ENCODE assay signal across 17 cellular contexts in genomic region chr16:56436258-56436657, GRCh38. TPM values are rescaled to one million over a fixed set of nuclear protein-coding genes. Genes with fewer than 3 reads are reported as not detected.
DNase-seq lines count a peak whose midpoint lies in the region; ATAC-seq and TF ChIP-seq lines count a peak whose summit lies in the region.
"Had no signal": no experiment of that assay in that cellular context is flagged by ENCODE, and none has a peak within 500 bp of the region (broad histone marks: within the 10 kb centered on the region; RNA-seq: fewer than 3 reads in every experiment).

No MANE protein-coding gene starts in this region.

- no peaks in the 10 kb centered on the region for H3K79me2 ChIP-seq in mesendoderm (ENCODE audit: control insufficient read depth, insufficient read depth, low read length)

- no peak overlapping the region for H2BK120ac ChIP-seq in mesendoderm (ENCODE audit: low read depth, low read length)

- H3K23ac ChIP-seq in mesendoderm (ENCODE audit: low read length) = no peak overlapping the region

- H3K36me3 Mint-ChIP-seq in activated CD8-positive, alpha-beta T cell treated with anti-CD3 and anti-CD28 coated beads for 36 hours (ENCODE audit: low read depth) = peaks cover 41% of the 10 kb centered on the region
- peaks cover 59% of the 10 kb centered on the region for H3K36me3 Mint-ChIP-seq in activated CD8-positive, alpha-beta T cell treated with anti-CD3 and anti-CD28 coated beads, Interleukin-2, amount 10 ng/mL, durations not matched to agents 7 days and 5 days (ENCODE audit: low read depth)
- H3K36me3 Mint-ChIP-seq in CD4-positive, alpha-beta T cell (ENCODE audit: low read depth) = peaks cover 80% of the 10 kb centered on the region

- intact Hi-C loops in activated CD8-positive, alpha-beta T cell treated with anti-CD3 and anti-CD28 coated beads for 36 hours (cut with micrococcal nuclease) = no loop called here
- intact Hi-C loops in CD4-positive, alpha-beta T cell (cut with DNase I, micrococcal nuclease) = no loop called here
- intact Hi-C loops in spleen (cut with DNase I; ENCODE audit: low total_unique reads) = no loop called here

- no peak overlapping the region for H3K18ac ChIP-seq in mesendoderm (ENCODE audit: low read length)

- H3K4me1 Mint-ChIP-seq in activated CD8-positive, alpha-beta T cell treated with anti-CD3 and anti-CD28 coated beads for 36 hours (ENCODE audit: low read depth) = peaks cover 2% of the 10 kb centered on the region
- H3K4me1 Mint-ChIP-seq in activated CD8-positive, alpha-beta T cell treated with anti-CD3 and anti-CD28 coated beads, Interleukin-2, amount 10 ng/mL, durations not matched to agents 7 days and 5 days (ENCODE audit: low read depth) = no peaks in the 10 kb centered on the region
- H3K4me1 Mint-ChIP-seq in CD4-positive, alpha-beta T cell (ENCODE audit: low read depth) = peaks cover 6% of the 10 kb centered on the region

- H4K5ac ChIP-seq in mesendoderm (ENCODE audit: low read length) = no peak overlapping the region

- peak overlapping the region; percentile 38 for H3K27ac Mint-ChIP-seq in activated CD8-positive, alpha-beta T cell treated with anti-CD3 and anti-CD28 coated beads for 36 hours
- H3K27ac Mint-ChIP-seq in activated CD8-positive, alpha-beta T cell treated with anti-CD3 and anti-CD28 coated beads, Interleukin-2, amount 10 ng/mL, durations not matched to agents 7 days and 5 days = no peak overlapping the region
- peak overlapping the region; percentile 0 for H3K27ac Mint-ChIP-seq in CD4-positive, alpha-beta T cell
- H3K27ac Mint-ChIP-seq: HFFc6 had no signal

- no peaks in the 10 kb centered on the region for H3K9me3 Mint-ChIP-seq in activated CD8-positive, alpha-beta T cell treated with anti-CD3 and anti-CD28 coated beads for 36 hours
- H3K9me3 Mint-ChIP-seq in activated CD8-positive, alpha-beta T cell treated with anti-CD3 and anti-CD28 coated beads, Interleukin-2, amount 10 ng/mL, durations not matched to agents 7 days and 5 days (ENCODE audit: insufficient read depth) = no peaks in the 10 kb centered on the region
- no peaks in the 10 kb centered on the region for H3K9me3 Mint-ChIP-seq in CD4-positive, alpha-beta T cell
- H3K9me3 Mint-ChIP-seq: CD4-positive, alpha-beta memory T cell; HFFc6 had no signal

- H2AK5ac ChIP-seq in mesendoderm (ENCODE audit: low read length) = no peak overlapping the region

- H3K4me3 ChIP-seq in mesendoderm (ENCODE audit: low read length) (no peak overlapping the region), spleen (no peak overlapping the region)
- H3K4me3 ChIP-seq: GM23248 had no signal

- POLR2A ChIA-PET in activated CD8-positive, alpha-beta T cell treated with anti-CD3 and anti-CD28 coated beads for 36 hours (lab: Charles Lee) = no interaction called here
- POLR2A ChIA-PET in activated CD8-positive, alpha-beta T cell treated with anti-CD3 and anti-CD28 coated beads, Interleukin-2, amount 10 ng/mL, durations not matched to agents 7 days and 5 days (lab: Charles Lee) = interaction anchor here (1.3 kb wide), 1 partner anchor 15 kb away, joined by 4 read pairs; the partner anchor contains the start of genes NUDT21 and OGFOD1
- POLR2A ChIA-PET in CD4-positive, alpha-beta T cell (lab: Charles Lee) = no interaction called here

- H3K56ac ChIP-seq in mesendoderm (ENCODE audit: low read length) = no peak overlapping the region

- H3K36me3 ChIP-seq in mesendoderm (ENCODE audit: control insufficient read depth, insufficient read depth, low read length) (no peaks in the 10 kb centered on the region), spleen (peaks cover 0 to 98% (median 57%) of the 10 kb centered on the region in 6 donors)

- no peak overlapping the region for H3K4me2 ChIP-seq in mesendoderm (ENCODE audit: low read length)

- no peak for ATAC-seq in activated CD8-positive, alpha-beta T cell treated with anti-CD3 and anti-CD28 coated beads for 36 hours
- ATAC-seq in activated CD8-positive, alpha-beta T cell treated with anti-CD3 and anti-CD28 coated beads, Interleukin-2, amount 10 ng/mL, durations not matched to agents 7 days and 5 days = no peak
- ATAC-seq in CD4-positive, alpha-beta T cell (ENCODE audit: poor library complexity) = no peak

- H3K4me3 Mint-ChIP-seq in activated CD8-positive, alpha-beta T cell treated with anti-CD3 and anti-CD28 coated beads for 36 hours = no peak overlapping the region
- H3K4me3 Mint-ChIP-seq in activated CD8-positive, alpha-beta T cell treated with anti-CD3 and anti-CD28 coated beads, Interleukin-2, amount 10 ng/mL, durations not matched to agents 7 days and 5 days = no peak overlapping the region
- H3K4me3 Mint-ChIP-seq in CD4-positive, alpha-beta T cell = no peak overlapping the region
- H3K4me3 Mint-ChIP-seq: CD4-positive, alpha-beta memory T cell; HFFc6 had no signal

- H3K9me3 ChIP-seq in CD4-positive, alpha-beta T cell (ENCODE audit: control insufficient read depth, low read length) = no peaks in the 10 kb centered on the region
- H3K9me3 ChIP-seq in spleen = no peaks in the 10 kb centered on the region

- H3K27ac ChIP-seq in CD4-positive, alpha-beta T cell (ENCODE audit: low read depth, low read length) = no peak overlapping the region
- H3K27ac ChIP-seq in mesendoderm (ENCODE audit: low read depth, low read length) (no peak overlapping the region), spleen (no peak overlapping the region)
- H3K27ac ChIP-seq: C4-2B, GM23248 had no signal

- H3K27me3 ChIP-seq in CD4-positive, alpha-beta T cell (ENCODE audit: control insufficient read depth, insufficient read depth, low read length) = no peaks in the 10 kb centered on the region
- no peaks in the 10 kb centered on the region for H3K27me3 ChIP-seq in mesendoderm (ENCODE audit: insufficient read depth, low read length, poor library complexity)
- no peaks in the 10 kb centered on the region for H3K27me3 ChIP-seq in spleen (replicated peaks in 1 of 7)

- no peaks in the 10 kb centered on the region for H3K27me3 Mint-ChIP-seq in activated CD8-positive, alpha-beta T cell treated with anti-CD3 and anti-CD28 coated beads for 36 hours
- H3K27me3 Mint-ChIP-seq in activated CD8-positive, alpha-beta T cell treated with anti-CD3 and anti-CD28 coated beads, Interleukin-2, amount 10 ng/mL, durations not matched to agents 7 days and 5 days (ENCODE audit: low read depth) = no peaks in the 10 kb centered on the region
- H3K27me3 Mint-ChIP-seq in CD4-positive, alpha-beta T cell = no peaks in the 10 kb centered on the region
- H3K27me3 Mint-ChIP-seq: CD4-positive, alpha-beta memory T cell had no signal

- H3K4me1 ChIP-seq in mesendoderm (ENCODE audit: control insufficient read depth, low read depth, low read length) = no peaks in the 10 kb centered on the region
- no peaks in the 10 kb centered on the region for H3K4me1 ChIP-seq in spleen

- H2BK15ac ChIP-seq in mesendoderm (replicated peaks; ENCODE audit: low read depth) = no peak overlapping the region

- H3K79me1 ChIP-seq in mesendoderm (ENCODE audit: low read length) = peaks cover 1% of the 10 kb centered on the region

- no peak overlapping the region for H4K8ac ChIP-seq in mesendoderm (ENCODE audit: low read depth, low read length)

- no peak for TF ChIP-seq CTCF in activated CD8-positive, alpha-beta T cell treated with anti-CD3 and anti-CD28 coated beads for 36 hours (IDR thresholded peaks at IDR 0.05)
- TF ChIP-seq CTCF in CD4-positive, alpha-beta T cell (IDR thresholded peaks at IDR 0.05) = no peak
- TF ChIP-seq CTCF in spleen (IDR thresholded peaks at IDR 0.05 in 8 of 11, conservative IDR thresholded peaks at IDR 0.05 in 3 of 11) = no peak

- no peak overlapping the region for H3K4ac ChIP-seq in mesendoderm (ENCODE audit: low read depth, low read length)

- TF ChIP-seq POLR2A in spleen (IDR thresholded peaks at IDR 0.05) = no peak

- CTCF ChIA-PET in activated CD8-positive, alpha-beta T cell treated with anti-CD3 and anti-CD28 coated beads for 36 hours (lab: Charles Lee) = no interaction called here
- CTCF ChIA-PET in activated CD8-positive, alpha-beta T cell treated with anti-CD3 and anti-CD28 coated beads, Interleukin-2, amount 10 ng/mL, durations not matched to agents 7 days and 5 days (lab: Charles Lee) = no interaction called here
- CTCF ChIA-PET in CD4-positive, alpha-beta T cell (lab: Charles Lee) = no interaction called here

- DNase-seq in activated CD8-positive, alpha-beta T cell treated with anti-CD3 and anti-CD28 coated beads for 36 hours = no peak
- no peak for DNase-seq in activated CD8-positive, alpha-beta T cell treated with anti-CD3 and anti-CD28 coated beads, Interleukin-2, amount 10 ng/mL, durations not matched to agents 7 days and 5 days
- DNase-seq in CD4-positive, alpha-beta T cell = no peak
- DNase-seq in NCI-H69 (lab: John Stamatoyannopoulos, UW) (peak; percentile 25), mesendoderm (peak; percentile 42), spleen (no peak)
- no peak for DNase-seq in effector CD8-positive, alpha-beta T cell (lab: John Stamatoyannopoulos, UW)
- DNase-seq: AML-193; CD4-positive, alpha-beta memory T cell; DMS153; DMS79; GDM1; GM23248; HCEC 1CT; HFFc6; IMR-90 had no signal

- H3K9ac ChIP-seq in mesendoderm (ENCODE audit: low read length) = no peak overlapping the region
- H3K9ac ChIP-seq: GM23248 had no signal

- no peak overlapping the region for H2BK5ac ChIP-seq in mesendoderm (ENCODE audit: low read length)

RNA-seq across cellular contexts. Expression of gene AMFR, which starts 10.9 kb away (rescaled TPM):
- 10 to 100 TPM; 35.9 to 41.6 TPM for total RNA-seq in activated CD8-positive, alpha-beta T cell treated with anti-CD3 and anti-CD28 coated beads for 36 hours
- total RNA-seq in activated CD8-positive, alpha-beta T cell treated with anti-CD3 and anti-CD28 coated beads, Interleukin-2, amount 10 ng/mL, durations not matched to agents 7 days and 5 days = 10 to 100 TPM; 39.0 to 47.5 TPM
- 10 to 100 TPM; 79.2 to 83.8 TPM for total RNA-seq in CD4-positive, alpha-beta T cell
- polyA plus RNA-seq in mesendoderm (2013, experiment 1 of 2) = 11.4 TPM
- polyA plus RNA-seq in mesendoderm (2013, experiment 2 of 2) = 11.4 TPM
- total RNA-seq in spleen = 100 to 1,000 TPM in 5 of 7 donors, 10 to 100 TPM in 2; 88.5 to 249 (median 126) TPM
- 10 to 100 TPM; 48.1 to 74.4 (median 56.2) TPM for polyA plus RNA-seq in spleen

RNA-seq across cellular contexts. Expression of gene NUDT21, which starts 14.9 kb away (rescaled TPM):
- 100 to 1,000 TPM; 296 to 306 TPM for total RNA-seq in activated CD8-positive, alpha-beta T cell treated with anti-CD3 and anti-CD28 coated beads for 36 hours
- 100 to 1,000 TPM; 237 TPM for total RNA-seq in activated CD8-positive, alpha-beta T cell treated with anti-CD3 and anti-CD28 coated beads, Interleukin-2, amount 10 ng/mL, durations not matched to agents 7 days and 5 days
- 10 to 100 TPM; 89.6 to 96.6 TPM for total RNA-seq in CD4-positive, alpha-beta T cell
- polyA plus RNA-seq in mesendoderm (2013, experiment 1 of 2) = 199 TPM
- 206 TPM for polyA plus RNA-seq in mesendoderm (2013, experiment 2 of 2)
- total RNA-seq in spleen = 10 to 100 TPM; 52.8 to 93.0 (median 83.2) TPM
- 10 to 100 TPM; 19.4 to 36.8 (median 29.2) TPM for polyA plus RNA-seq in spleen

RNA-seq across cellular contexts. Expression of gene OGFOD1, which starts 15.1 kb away (rescaled TPM):
- 10 to 100 TPM; 51.0 to 59.2 TPM for total RNA-seq in activated CD8-positive, alpha-beta T cell treated with anti-CD3 and anti-CD28 coated beads for 36 hours
- total RNA-seq in activated CD8-positive, alpha-beta T cell treated with anti-CD3 and anti-CD28 coated beads, Interleukin-2, amount 10 ng/mL, durations not matched to agents 7 days and 5 days = 10 to 100 TPM; 41.8 to 42.0 TPM
- 10 to 100 TPM; 14.6 to 14.8 TPM for total RNA-seq in CD4-positive, alpha-beta T cell
- 65.1 TPM for polyA plus RNA-seq in mesendoderm (2013, experiment 1 of 2)
- 65.5 TPM for polyA plus RNA-seq in mesendoderm (2013, experiment 2 of 2)
- 10 to 100 TPM; 22.8 to 34.7 (median 30.5) TPM for total RNA-seq in spleen
- 10 to 100 TPM in 2 of 3 donors, 1 to 10 TPM in 1; 6.9 to 11.6 (median 10.3) TPM for polyA plus RNA-seq in spleen

Comparison
In these comparisons a context has a peak if more than half of its experiments do, and no peak if none do; other contexts are left out.
1. DNase-seq: peak in NCI-H69 (single experiment) and mesendoderm (single experiment); none in activated CD8-positive, alpha-beta T cell treated with anti-CD3 and anti-CD28 coated beads for 36 hours (single experiment), activated CD8-positive, alpha-beta T cell treated with anti-CD3 and anti-CD28 coated beads, Interleukin-2, amount 10 ng/mL, durations not matched to agents 7 days and 5 days (single experiment), CD4-positive, alpha-beta T cell (0 of 10), effector CD8-positive, alpha-beta T cell (single experiment) and spleen (single experiment).